1 cellular context compared by ENCODE assay signal in the genomic region with DNA sequence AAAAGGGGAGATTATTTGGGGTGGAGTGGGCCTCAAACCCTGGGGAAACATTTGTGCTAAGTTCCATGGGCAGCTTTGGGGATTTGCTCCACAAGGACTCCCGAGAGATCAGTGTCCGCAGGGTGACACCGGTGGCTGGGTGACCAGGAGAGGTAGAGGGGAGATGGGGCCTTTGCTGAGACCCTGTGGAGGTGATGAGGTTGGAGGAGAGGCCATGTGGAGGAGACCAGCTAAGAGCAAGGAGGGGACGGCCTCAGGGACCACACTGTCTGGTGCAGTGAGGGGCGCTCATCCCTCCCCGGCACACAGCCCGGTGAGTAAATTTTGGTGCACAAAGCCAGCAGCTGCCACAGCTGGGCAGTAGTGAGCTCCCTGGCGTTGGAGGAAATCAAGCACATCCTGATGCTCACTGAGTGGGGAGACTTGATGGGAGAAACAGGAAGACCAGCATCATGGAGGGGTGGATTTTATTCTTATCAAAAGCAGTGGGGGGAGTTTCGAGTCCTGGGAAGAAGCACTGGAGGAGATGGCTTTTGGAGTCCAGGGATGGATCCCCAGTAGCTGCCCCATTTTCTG.
TF ChIP-seq lines count a peak whose summit lies in the region.

No MANE protein-coding gene starts in this region.

TF ChIP-seq in HepG2, 621 proteins besides CTCF, POLR2A, EP300 and RAD21:
- TF ChIP-seq ZMYM3 (CRISPR knock-in tag; IDR thresholded peaks at IDR 0.05) = peak; percentile 53; the same call in 1 of the 2 replicates
- no peak for TF ChIP-seq RORA (CRISPR knock-in tag; IDR thresholded peaks at IDR 0.05)
